In genomic region chr3:48088749-48089466, GRCh38 we compare ENCODE assay signal across 1 cellular context.
TF ChIP-seq lines count a peak whose summit lies in the region.

No MANE protein-coding gene starts in this region.

TF ChIP-seq in HepG2, 621 proteins besides CTCF, POLR2A, EP300 and RAD21 (continued from another document and continues in another):
- no peak for TF ChIP-seq CENPBD1 (CRISPR knock-in tag; IDR thresholded peaks at IDR 0.05; ENCODE audit: borderline replicate concordance, low read depth)
- peak; percentile 82 for TF ChIP-seq POGK (CRISPR knock-in tag; conservative IDR thresholded peaks at IDR 0.05)
- TF ChIP-seq WIZ (CRISPR knock-in tag; IDR thresholded peaks at IDR 0.05), result no peak
- TF ChIP-seq ZNF101 (CRISPR knock-in tag; IDR thresholded peaks at IDR 0.05; ENCODE audit: borderline replicate concordance, low read depth), result no peak
- TF ChIP-seq ZNF251 (CRISPR knock-in tag; IDR thresholded peaks at IDR 0.05), result 0 out of 2 replicates have a peak, but pooled peaks have one; percentile 50
- no peak for TF ChIP-seq ADNP (CRISPR knock-in tag; IDR thresholded peaks at IDR 0.05)
- peak; percentile 67; the same call in 1 of the 2 replicates for TF ChIP-seq ZNF768 (CRISPR knock-in tag; IDR thresholded peaks at IDR 0.05)
- TF ChIP-seq ZNF639 (CRISPR knock-in tag; conservative IDR thresholded peaks at IDR 0.05), result no peak; the same call in 1 of the 2 replicates
- TF ChIP-seq RCOR2 (CRISPR knock-in tag; IDR thresholded peaks at IDR 0.05), result no peak
- peak; percentile 82; the same call in 1 of the 2 replicates for TF ChIP-seq ZNF788 (CRISPR knock-in tag; IDR thresholded peaks at IDR 0.05; ENCODE audit: borderline replicate concordance)
- TF ChIP-seq ZIK1 (CRISPR knock-in tag; IDR thresholded peaks at IDR 0.05; ENCODE audit: borderline replicate concordance, low read depth), result peak; percentile 67; the same call in 1 of the 2 replicates
- peak; percentile 4; the same call in 1 of the 2 replicates for TF ChIP-seq ZBTB39 (CRISPR knock-in tag; IDR thresholded peaks at IDR 0.05)
- 0 out of 2 replicates have a peak, but pooled peaks have one; percentile 39 for TF ChIP-seq AHDC1 (CRISPR knock-in tag; IDR thresholded peaks at IDR 0.05; ENCODE audit: borderline replicate concordance)
- peak; percentile 95 for TF ChIP-seq ZNF280B (CRISPR knock-in tag; IDR thresholded peaks at IDR 0.05; ENCODE audit: borderline replicate concordance)
- TF ChIP-seq PLSCR1 (CRISPR knock-in tag; IDR thresholded peaks at IDR 0.05; ENCODE audit: borderline replicate concordance), result no peak; the same call in 1 of the 2 replicates
- TF ChIP-seq TBX2 (CRISPR knock-in tag; IDR thresholded peaks at IDR 0.05; ENCODE audit: borderline replicate concordance), result peak; percentile 87
- TF ChIP-seq MIER3 (CRISPR knock-in tag; IDR thresholded peaks at IDR 0.05; ENCODE audit: borderline replicate concordance), result peak; percentile 68; the same call in 1 of the 2 replicates
- peak; percentile 68; the same call in 1 of the 2 replicates for TF ChIP-seq UBTF (CRISPR knock-in tag; IDR thresholded peaks at IDR 0.05)
- no peak for TF ChIP-seq CBX5 (CRISPR knock-in tag; IDR thresholded peaks at IDR 0.05; ENCODE audit: borderline replicate concordance)
- TF ChIP-seq SMARCC2 (IDR thresholded peaks at IDR 0.05), result no peak
- TF ChIP-seq TBX3 (IDR thresholded peaks at IDR 0.05; ENCODE audit: borderline replicate concordance), result no peak
- peak; percentile 49; the same call in 1 of the 2 replicates for TF ChIP-seq GFI1 (CRISPR knock-in tag; IDR thresholded peaks at IDR 0.05; ENCODE audit: borderline replicate concordance)
- TF ChIP-seq RFXAP (CRISPR knock-in tag; IDR thresholded peaks at IDR 0.05; ENCODE audit: borderline replicate concordance), result 0 out of 2 replicates have a peak, but pooled peaks have one; percentile 50
- peak; percentile 97 for TF ChIP-seq YEATS4 (CRISPR knock-in tag; IDR thresholded peaks at IDR 0.05; ENCODE audit: borderline replicate concordance)
- no peak for TF ChIP-seq ATF6 (CRISPR knock-in tag; conservative IDR thresholded peaks at IDR 0.05)
- no peak for TF ChIP-seq RBAK (CRISPR knock-in tag; IDR thresholded peaks at IDR 0.05)
- TF ChIP-seq ZNF574 (CRISPR knock-in tag; IDR thresholded peaks at IDR 0.05), result peak; percentile 80
- TF ChIP-seq KLF9 (CRISPR knock-in tag; IDR thresholded peaks at IDR 0.05; ENCODE audit: low read depth), result peak; percentile 22; the same call in 1 of the 2 replicates
- peak; percentile 93 for TF ChIP-seq ASH2L (IDR thresholded peaks at IDR 0.05; ENCODE audit: insufficient read length, low read depth, low read length)
- peak; percentile 78 for TF ChIP-seq E2F1 (CRISPR knock-in tag; IDR thresholded peaks at IDR 0.05)
- TF ChIP-seq ZBTB3 (CRISPR knock-in tag; IDR thresholded peaks at IDR 0.05; ENCODE audit: borderline replicate concordance, low read depth), result 0 out of 2 replicates have a peak, but pooled peaks have one; percentile 77
